Comparison of ENCODE assay signal across 8 cellular contexts in the genomic region with DNA sequence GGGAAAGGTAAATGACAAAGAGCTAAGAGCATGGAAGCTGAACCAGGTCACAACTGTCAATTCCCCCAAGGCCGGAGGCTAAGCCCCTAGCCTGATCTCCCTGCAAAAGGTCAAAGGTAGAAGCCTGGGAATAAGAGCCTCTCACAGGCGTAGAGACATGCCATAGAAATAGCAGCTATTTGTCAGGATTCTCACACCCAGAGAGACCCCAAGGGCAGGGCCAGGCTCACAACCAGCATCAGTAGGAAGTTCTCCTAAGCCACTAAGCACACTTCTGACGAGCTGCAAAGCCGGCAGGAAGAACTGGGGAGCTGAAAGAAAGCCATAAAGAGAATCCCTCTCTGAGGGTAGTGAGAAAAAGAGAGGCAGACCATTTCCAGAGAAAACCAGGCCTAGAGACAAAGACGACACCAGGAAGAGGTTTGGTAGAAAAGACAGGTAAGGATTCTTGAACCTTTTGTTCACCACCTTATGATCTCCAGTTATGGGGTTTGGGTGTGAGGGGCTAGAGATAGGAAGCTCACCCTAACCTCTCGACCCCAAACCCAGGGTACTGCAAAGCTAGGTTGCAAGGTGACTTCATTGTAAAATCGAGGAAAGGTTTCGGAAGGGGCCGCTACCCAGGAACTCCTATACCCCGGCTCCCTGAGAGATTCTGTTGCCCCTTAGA. TPM values are rescaled to one million over a fixed set of nuclear protein-coding genes. Genes with fewer than 3 reads are reported as not detected.
DNase-seq lines count a peak whose midpoint lies in the region; ATAC-seq, FAIRE-seq and TF ChIP-seq lines count a peak whose summit lies in the region.

No MANE protein-coding gene starts in this region.

- TF ChIP-seq CTCF in KMS-11 (conservative IDR thresholded peaks at IDR 0.05; ENCODE audit: low read depth, low read length) (no peak), bronchial epithelial cell (IDR thresholded peaks at IDR 0.05; ENCODE audit: insufficient read depth, low read length, severe bottlenecking) (no peak)

- H2AFZ ChIP-seq in KMS-11 (ENCODE audit: low read depth): peak overlapping the region; percentile 41

- H3K27ac ChIP-seq in BLaER1: peak overlapping the region; percentile 89
- H3K27ac ChIP-seq in KMS-11: peak overlapping the region; percentile 12; the same call in 1 of the 2 replicates

- ATAC-seq in GM18873 (IDR thresholded peaks at IDR 0.05; ENCODE audit: low FRiP score, unreplicated experiment) (no peak), GM19452 (IDR thresholded peaks at IDR 0.05; ENCODE audit: unreplicated experiment) (no peak), GM19397 (IDR thresholded peaks at IDR 0.05; ENCODE audit: unreplicated experiment) (no peak)

- H3K4me3 ChIP-seq in BLaER1 (peak overlapping the region; percentile 90), KMS-11 (IDR thresholded peaks at IDR 0.05; ENCODE audit: insufficient read depth, low read depth, low read length) (peak overlapping the region; percentile 86), bronchial epithelial cell (ENCODE audit: low read depth, low read length) (peak overlapping the region; percentile 70), mononuclear cell (ENCODE audit: low read length) (peak overlapping the region; percentile 54)

- H3K4me2 ChIP-seq in BLaER1 (peak overlapping the region; percentile 88), KMS-11 (peak overlapping the region; percentile 79)

- DNase-seq in bronchial epithelial cell (ENCODE audit: low read depth) (no peak), NCI-H1417 (lab: John Stamatoyannopoulos, UW) (no peak)

- H3K79me2 ChIP-seq in KMS-11 (ENCODE audit: insufficient read depth, low read depth): peaks cover 34% of the 10 kb centered on the region

- no peaks in the 10 kb centered on the region for H3K9me3 ChIP-seq in BLaER1
- H3K9me3 ChIP-seq in mononuclear cell (ENCODE audit: low read depth, low read length): no peaks in the 10 kb centered on the region

- no peaks in the 10 kb centered on the region for H3K27me3 ChIP-seq in BLaER1
- no peaks in the 10 kb centered on the region for H3K27me3 ChIP-seq in KMS-11 (ENCODE audit: insufficient read depth, low read depth)
- no peaks in the 10 kb centered on the region for H3K27me3 ChIP-seq in bronchial epithelial cell (ENCODE audit: control insufficient read depth, insufficient read depth, low read length)
- H3K27me3 ChIP-seq in mononuclear cell (ENCODE audit: insufficient read depth, low read length): no peaks in the 10 kb centered on the region

- H3K9ac ChIP-seq in BLaER1 (peak overlapping the region; percentile 96), KMS-11 (peak overlapping the region; percentile 51)

- H4K20me1 ChIP-seq in BLaER1: peaks cover 35% of the 10 kb centered on the region
- H4K20me1 ChIP-seq in KMS-11 (ENCODE audit: insufficient read depth): no peaks in the 10 kb centered on the region

- H3K36me3 ChIP-seq in BLaER1 (peaks cover 43% of the 10 kb centered on the region), KMS-11 (ENCODE audit: insufficient read depth) (peaks cover 13% of the 10 kb centered on the region; the same call in 1 of the 2 replicates), bronchial epithelial cell (ENCODE audit: control insufficient read depth, insufficient read depth, low read length) (peaks cover 10% of the 10 kb centered on the region)

- no peak for FAIRE-seq in bronchial epithelial cell (lab: Jason Lieb, UNC)

- H3K4me1 ChIP-seq in BLaER1 (peaks cover 29% of the 10 kb centered on the region), KMS-11 (ENCODE audit: low read depth, poor library complexity, severe bottlenecking) (peaks cover 48% of the 10 kb centered on the region), mononuclear cell (ENCODE audit: insufficient read depth, low read length) (peaks cover 35% of the 10 kb centered on the region)

RNA-seq across cellular contexts. Expression of a gene that starts 1.0 kb away (rescaled TPM):
- total RNA-seq in bronchial epithelial cell: 14.0 and 20.4 TPM in 2 replicates
- 61.1 TPM for total RNA-seq in mononuclear cell

RNA-seq across cellular contexts. Expression of a gene that starts 30.1 kb away (rescaled TPM):
- 590 and 1,212 TPM in 2 replicates for total RNA-seq in bronchial epithelial cell
- total RNA-seq in mononuclear cell: 729 TPM

RNA-seq across cellular contexts. Expression of a gene that starts 33.5 kb away (rescaled TPM):
- total RNA-seq in bronchial epithelial cell (102 and 158 TPM in 2 replicates), mononuclear cell (34.3 TPM)

RNA-seq across cellular contexts. Expression of a gene that starts 35.9 kb away (rescaled TPM):
- total RNA-seq in bronchial epithelial cell (27.4 and 33.5 TPM in 2 replicates), mononuclear cell (2.1 TPM)

RNA-seq across cellular contexts. Expression of a gene that starts 35.9 kb away (rescaled TPM):
- total RNA-seq in bronchial epithelial cell (25.3 and 40.5 TPM in 2 replicates), mononuclear cell (8.9 TPM)
